Comparison of ENCODE assay signal across 23 cellular contexts in the genomic region with DNA sequence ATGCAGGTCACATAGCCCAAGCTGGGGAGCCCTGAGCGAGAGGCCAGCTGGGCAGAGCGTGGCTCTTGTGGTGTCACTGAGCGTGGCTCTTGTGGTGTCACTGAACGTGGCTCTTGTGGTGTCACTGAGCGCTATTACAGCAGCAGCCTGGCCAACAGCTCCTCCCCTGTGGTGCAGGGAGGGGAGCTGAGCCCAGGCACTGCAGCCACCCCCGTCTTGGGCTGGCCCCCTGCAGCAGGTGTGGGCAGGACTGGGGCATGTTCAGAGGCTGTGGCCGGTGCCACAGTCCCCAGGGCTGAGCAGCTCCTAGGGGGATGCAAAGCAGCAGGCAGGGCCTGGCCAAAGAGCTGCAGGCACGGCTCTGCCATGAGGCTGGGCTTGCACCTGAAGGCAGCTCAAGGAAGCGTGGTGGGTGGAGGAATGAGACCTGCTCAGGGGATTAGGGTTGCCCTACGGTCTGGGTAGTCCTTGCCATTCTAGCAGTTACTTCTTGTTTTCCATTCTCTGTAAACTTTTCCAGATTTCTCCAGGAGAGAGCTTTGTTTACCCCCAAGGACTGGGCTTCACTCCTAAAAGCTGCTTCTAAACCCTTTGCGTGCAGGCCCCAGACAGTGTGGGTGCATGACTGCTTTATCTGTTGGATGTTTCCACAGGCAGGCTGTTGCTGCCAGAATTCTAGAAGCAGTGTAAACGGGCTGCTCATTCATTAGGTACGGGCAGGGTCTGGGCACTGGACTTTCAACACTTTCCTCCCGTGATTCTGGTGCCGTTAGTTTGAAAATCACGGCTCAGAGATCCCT. TPM values are rescaled to one million over a fixed set of nuclear protein-coding genes. Genes with fewer than 3 reads are reported as not detected.
DNase-seq lines count a peak whose midpoint lies in the region; ATAC-seq and TF ChIP-seq lines count a peak whose summit lies in the region.
"Had no signal": no experiment of that assay in that cellular context is flagged by ENCODE, and none has a peak within 500 bp of the region (broad histone marks: within the 10 kb centered on the region; RNA-seq: fewer than 3 reads in every experiment).

No MANE protein-coding gene starts in this region.

- H3K36me3 Mint-ChIP-seq in activated T-cell treated with anti-CD3 and anti-CD28 coated beads, Interleukin-2, amount 50 U/mL, for 72 hours (ENCODE audit: insufficient read depth in 2 of 2): peaks cover 0 to 1% of the 10 kb centered on the region in 2 donors
- peaks cover 5% of the 10 kb centered on the region for H3K36me3 Mint-ChIP-seq in activated T-helper 17 cell treated with anti-CD3 and anti-CD28 coated beads, Interleukin-2, amount 50 U/mL, for 72 hours (ENCODE audit: low read depth)

- H3K9me3 ChIP-seq in spleen: no peaks in the 10 kb centered on the region
- H3K9me3 ChIP-seq: SJSA1 had no signal

- peaks cover 3% of the 10 kb centered on the region; the same call in 1 of the 2 replicates for H3K27me3 ChIP-seq in H7 (ENCODE audit: control insufficient read depth, insufficient read depth, low read length)
- no peaks in the 10 kb centered on the region for H3K27me3 ChIP-seq in spleen (replicated peaks in 1 of 7)
- H3K27me3 ChIP-seq: dorsolateral prefrontal cortex, foreskin keratinocyte, SJSA1 had no signal

- H3K27ac Mint-ChIP-seq in activated T-cell treated with anti-CD3 and anti-CD28 coated beads, Interleukin-2, amount 50 U/mL, for 72 hours: no peak overlapping the region
- H3K27ac Mint-ChIP-seq in activated T-helper 17 cell treated with anti-CD3 and anti-CD28 coated beads, Interleukin-2, amount 50 U/mL, for 72 hours: no peak overlapping the region
- H3K27ac Mint-ChIP-seq: memory B cell, T-helper 17 cell had no signal

- H3K27ac ChIP-seq in spleen: no peak overlapping the region
- H3K27ac ChIP-seq: C4-2B, foreskin keratinocyte, SJSA1, VCaP had no signal

- ATAC-seq in activated T-cell treated with anti-CD3 and anti-CD28 coated beads, Interleukin-2, amount 50 U/mL, for 72 hours (replicated peaks in 1 of 2): peak; percentile 40 to 41
- peak; percentile 69 for ATAC-seq in activated T-helper 17 cell treated with anti-CD3 and anti-CD28 coated beads, Interleukin-2, amount 50 U/mL, for 72 hours (replicated peaks)
- ATAC-seq in GM19328 (IDR thresholded peaks at IDR 0.05; ENCODE audit: unreplicated experiment) (no peak), HG03280 (IDR thresholded peaks at IDR 0.05; ENCODE audit: unreplicated experiment) (no peak), HG02610 (IDR thresholded peaks at IDR 0.05; ENCODE audit: unreplicated experiment) (no peak)
- ATAC-seq: foreskin keratinocyte; naive thymus-derived CD8-positive, alpha-beta T cell; PC-3; T-helper 17 cell had no signal

- TF ChIP-seq CTCF in spleen (IDR thresholded peaks at IDR 0.05 in 8 of 11, conservative IDR thresholded peaks at IDR 0.05 in 3 of 11): no peak

- H3K36me3 ChIP-seq in H7 (replicated peaks; ENCODE audit: control insufficient read depth, insufficient read depth, low read length): no peaks in the 10 kb centered on the region; the same call in 1 of the 2 replicates
- peaks cover 0 to 68% (median 18%) of the 10 kb centered on the region in 6 donors for H3K36me3 ChIP-seq in spleen
- H3K36me3 ChIP-seq: SJSA1 had no signal

- H3K9me3 Mint-ChIP-seq in activated T-cell treated with anti-CD3 and anti-CD28 coated beads, Interleukin-2, amount 50 U/mL, for 72 hours: no peaks in the 10 kb centered on the region
- H3K9me3 Mint-ChIP-seq in activated T-helper 17 cell treated with anti-CD3 and anti-CD28 coated beads, Interleukin-2, amount 50 U/mL, for 72 hours: no peaks in the 10 kb centered on the region
- H3K9me3 Mint-ChIP-seq: memory B cell; naive thymus-derived CD8-positive, alpha-beta T cell had no signal

- TF ChIP-seq POLR2A in spleen (IDR thresholded peaks at IDR 0.05): no peak

- peaks cover 6% of the 10 kb centered on the region for H3K4me1 Mint-ChIP-seq in activated T-cell treated with anti-CD3 and anti-CD28 coated beads, Interleukin-2, amount 50 U/mL, for 72 hours (ENCODE audit: low read depth)
- peaks cover 10% of the 10 kb centered on the region for H3K4me1 Mint-ChIP-seq in activated T-helper 17 cell treated with anti-CD3 and anti-CD28 coated beads, Interleukin-2, amount 50 U/mL, for 72 hours

- H3K4me3 ChIP-seq in H7 (ENCODE audit: insufficient read depth, low read depth, low read length) (no peak overlapping the region), spleen (no peak overlapping the region)
- H3K4me3 ChIP-seq: dorsolateral prefrontal cortex, SJSA1 had no signal

- no peak overlapping the region for H3K4me3 Mint-ChIP-seq in activated T-cell treated with anti-CD3 and anti-CD28 coated beads, Interleukin-2, amount 50 U/mL, for 72 hours
- H3K4me3 Mint-ChIP-seq in activated T-helper 17 cell treated with anti-CD3 and anti-CD28 coated beads, Interleukin-2, amount 50 U/mL, for 72 hours: no peak overlapping the region
- H3K4me3 Mint-ChIP-seq: memory B cell; naive thymus-derived CD8-positive, alpha-beta T cell; T-helper 17 cell had no signal

- no peaks in the 10 kb centered on the region for H3K27me3 Mint-ChIP-seq in activated T-cell treated with anti-CD3 and anti-CD28 coated beads, Interleukin-2, amount 50 U/mL, for 72 hours (ENCODE audit: low read depth)
- H3K27me3 Mint-ChIP-seq in activated T-helper 17 cell treated with anti-CD3 and anti-CD28 coated beads, Interleukin-2, amount 50 U/mL, for 72 hours: no peaks in the 10 kb centered on the region
- H3K27me3 Mint-ChIP-seq: memory B cell; naive thymus-derived CD8-positive, alpha-beta T cell; T-helper 17 cell had no signal

- intact Hi-C loops in spleen (cut with DNase I; ENCODE audit: low total_unique reads): no loop called here

- H3K4me1 ChIP-seq in spleen: peaks cover 0 to 11% (median 0%) of the 10 kb centered on the region in 6 donors
- H3K4me1 ChIP-seq: foreskin keratinocyte, SJSA1 had no signal

- DNase-seq in activated T-cell treated with anti-CD3 and anti-CD28 coated beads, Interleukin-2, amount 50 U/mL, for 72 hours: no peak
- DNase-seq in activated T-cell treated with anti-CD3 and anti-CD28 coated beads for 4 hours (no peak), H7 (peak; percentile 38), spleen (peak; percentile 58)
- DNase-seq: activated effector memory CD4-positive, alpha-beta T cell treated with Interleukin-2 at 50 U/mL for 16 hours; amygdala; dorsolateral prefrontal cortex; foreskin keratinocyte; GDM1; hippocampal formation; KG1; naive thymus-derived CD8-positive, alpha-beta T cell; NCI-H526 treated with DMSO at 0.1 percent for 48 hours; PC-3; T-helper 17 cell had no signal

- whole genome bisulfite sequencing in spleen, 5 donors: 73 to 83% (median 77%) methylated on average over 15 to 16 of the region's 16 CpGs

RNA-seq across cellular contexts. Expression of a gene that starts 29.2 kb away (rescaled TPM):
- total RNA-seq in activated T-cell treated with anti-CD3 and anti-CD28 coated beads, Interleukin-2, amount 50 U/mL, for 72 hours: 10 to 100 TPM; 28.4 to 32.4 TPM
- 3.2 and 6.1 TPM in 2 replicates for total RNA-seq in H7 (2014; rRNA removed; shearing (Covaris generic))
- total RNA-seq in activated T-helper 17 cell treated with anti-CD3 and anti-CD28 coated beads, Interleukin-2, amount 50 U/mL, for 72 hours: 10 to 100 TPM; 12.7 to 17.3 TPM
- total RNA-seq in spleen: 10 to 100 TPM; 13.8 to 24.8 (median 21.8) TPM
- polyA plus RNA-seq in spleen: 10 to 100 TPM in 2 of 3 donors, 1 to 10 TPM in 1; 7.7 to 15.7 (median 12.2) TPM

RNA-seq across cellular contexts. Expression of a gene that starts 51.8 kb away (rescaled TPM):
- 10 to 100 TPM; 18.7 to 28.0 TPM for total RNA-seq in activated T-cell treated with anti-CD3 and anti-CD28 coated beads, Interleukin-2, amount 50 U/mL, for 72 hours
- 9.7 and 10.7 TPM in 2 replicates for total RNA-seq in H7 (2014; rRNA removed; shearing (Covaris generic))
- total RNA-seq in activated T-helper 17 cell treated with anti-CD3 and anti-CD28 coated beads, Interleukin-2, amount 50 U/mL, for 72 hours: 10 to 100 TPM in 1 of 2 donors, 1 to 10 TPM in 1; 9.3 to 19.5 TPM
- total RNA-seq in spleen: 10 to 100 TPM in 6 of 7 donors, 1 to 10 TPM in 1; 9.1 to 15.0 (median 13.2) TPM
- polyA plus RNA-seq in spleen: 10 to 100 TPM in 2 of 3 donors, 1 to 10 TPM in 1; 6.7 to 13.4 (median 12.5) TPM

Comparison
In these comparisons a context has a peak if more than half of its experiments do, and no peak if none do; other contexts are left out.
1. ATAC-seq: peak in activated T-cell treated with anti-CD3 and anti-CD28 coated beads, Interleukin-2, amount 50 U/mL, for 72 hours (2 of 2) and activated T-helper 17 cell treated with anti-CD3 and anti-CD28 coated beads, Interleukin-2, amount 50 U/mL, for 72 hours (single experiment); none in GM19328 (single experiment), HG03280 (single experiment) and HG02610 (single experiment).
2. DNase-seq: peak in H7 (single experiment) and spleen (single experiment); none in activated T-cell treated with anti-CD3 and anti-CD28 coated beads, Interleukin-2, amount 50 U/mL, for 72 hours (0 of 2) and activated T-cell treated with anti-CD3 and anti-CD28 coated beads for 4 hours (single experiment).